Comparison of ENCODE assay signal across 24 cellular contexts in the genomic region with DNA sequence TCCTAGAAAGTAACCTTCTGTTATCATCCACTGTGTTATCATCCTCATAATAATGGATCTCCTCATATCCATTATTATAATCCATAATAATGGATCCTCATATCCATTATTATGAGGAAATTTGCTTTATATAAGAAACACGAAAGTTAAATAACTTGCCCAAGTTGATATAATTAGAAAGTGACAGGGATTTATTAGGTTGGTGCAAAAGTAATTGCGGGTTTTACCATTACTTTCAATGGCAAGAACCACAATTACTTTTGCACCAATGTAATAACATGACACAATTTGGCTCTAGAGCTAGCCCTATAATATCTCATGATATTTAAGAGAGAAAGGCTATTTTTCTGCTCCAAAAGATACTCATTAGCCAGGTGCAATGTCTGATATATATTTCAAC.
"Had no signal": no experiment of that assay in that cellular context is flagged by ENCODE, and none has a peak within 500 bp of the region (broad histone marks: within the 10 kb centered on the region; RNA-seq: fewer than 3 reads in every experiment).

No MANE protein-coding gene starts in this region.

- H3K9me3 ChIP-seq: esophagus squamous epithelium, gastrocnemius medialis, left lung, lower lobe of right lung, mucosa of descending colon had no signal

- DNase-seq: dermis blood vessel endothelial cell; dorsolateral prefrontal cortex; effector CD4-positive, alpha-beta T cell; effector memory CD4-positive, alpha-beta T cell; esophagus squamous epithelium; foreskin fibroblast; foreskin melanocyte; gastrocnemius medialis; glutamatergic neuron; head of caudate nucleus; heart right ventricle; hippocampal formation; left cardiac atrium; left lung; left ventricle myocardium superior; lower lobe of right lung; mesenchymal stem cell; mucosa of descending colon; naive B cell; naive thymus-derived CD8-positive, alpha-beta T cell had no signal

- H3K27ac ChIP-seq: coronary artery, dorsolateral prefrontal cortex, esophagus squamous epithelium, gastrocnemius medialis, heart right ventricle, left lung, lower lobe of right lung had no signal

- FAIRE-seq: endothelial cell of umbilical vein, islet of Langerhans, keratinocyte had no signal

- ATAC-seq: gastrocnemius medialis; heart right ventricle; left cardiac atrium; left lung; left ventricle myocardium superior; lower lobe of right lung; mucosa of descending colon; naive thymus-derived CD8-positive, alpha-beta T cell had no signal

- H3K4me3 ChIP-seq: coronary artery, dorsolateral prefrontal cortex, esophagus squamous epithelium, gastrocnemius medialis, heart right ventricle, left lung, lower lobe of right lung, mucosa of descending colon had no signal

- H3K4me1 ChIP-seq: esophagus squamous epithelium, gastrocnemius medialis, heart right ventricle, left lung, lower lobe of right lung had no signal

- H3K36me3 ChIP-seq: esophagus squamous epithelium, gastrocnemius medialis, heart right ventricle, left lung, lower lobe of right lung had no signal

- H3K27me3 ChIP-seq: dorsolateral prefrontal cortex, esophagus squamous epithelium, gastrocnemius medialis, heart right ventricle, left lung had no signal
